ENCODE assay signal across 13 cellular contexts in the genomic region with DNA sequence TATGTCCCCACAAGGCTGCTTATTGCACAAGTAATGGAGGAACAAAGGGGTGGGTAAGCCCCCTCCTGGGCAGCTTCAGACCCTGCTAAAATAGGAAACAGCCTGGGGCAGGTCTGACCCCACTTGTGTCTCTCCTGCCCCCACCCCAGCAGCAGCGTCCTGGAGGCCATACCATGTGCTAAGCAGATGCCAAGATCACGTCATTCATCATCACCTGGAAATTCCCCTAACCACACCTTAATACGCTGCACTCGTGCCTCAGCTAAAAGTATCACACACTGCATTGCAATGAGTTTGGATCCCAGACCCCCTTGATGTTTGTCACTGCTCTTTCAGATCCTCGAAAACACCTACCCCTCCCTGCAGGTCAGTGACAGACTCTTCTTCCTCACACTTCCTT. TPM values are rescaled to one million over a fixed set of nuclear protein-coding genes. Genes with fewer than 3 reads are reported as not detected.
DNase-seq lines count a peak whose midpoint lies in the region; ATAC-seq and TF ChIP-seq lines count a peak whose summit lies in the region.
"Had no signal": no experiment of that assay in that cellular context is flagged by ENCODE, and none has a peak within 500 bp of the region (broad histone marks: within the 10 kb centered on the region; RNA-seq: fewer than 3 reads in every experiment).

No MANE protein-coding gene starts in this region.

- H3K4me1 Mint-ChIP-seq in activated naive CD4-positive, alpha-beta T cell treated with anti-CD3 and anti-CD28 coated beads for 36 hours (ENCODE audit: low read depth): peaks cover 10% of the 10 kb centered on the region
- peaks cover 7 to 11% (median 10%) of the 10 kb centered on the region in 3 donors for H3K4me1 Mint-ChIP-seq in IgD-negative memory B cell
- H3K4me1 Mint-ChIP-seq in central memory CD8-positive, alpha-beta T cell: peaks cover 11% of the 10 kb centered on the region
- peaks cover 19% of the 10 kb centered on the region for H3K4me1 Mint-ChIP-seq in stimulated activated naive CD8-positive, alpha-beta T cell treated with anti-CD3 and anti-CD28 coated beads, Interleukin-15, Interleukin-2, amounts not matched to agents 100 ng/mL and 50 ng/mL, for 24 hours (ENCODE audit: low read depth)

- intact Hi-C loops in activated naive CD4-positive, alpha-beta T cell treated with anti-CD3 and anti-CD28 coated beads for 36 hours (cut with micrococcal nuclease): loop anchor here (2.0 kb wide), 1 partner anchor 22 kb away; no protein-coding TSS in a partner anchor
- intact Hi-C loops in cardiac septum (cut with DNase I): no loop called here

- no peak for TF ChIP-seq EP300 in suprapubic skin (IDR thresholded peaks at IDR 0.05)

- no peaks in the 10 kb centered on the region for H3K36me3 Mint-ChIP-seq in activated naive CD4-positive, alpha-beta T cell treated with anti-CD3 and anti-CD28 coated beads for 36 hours (ENCODE audit: low read depth)
- no peaks in the 10 kb centered on the region for H3K36me3 Mint-ChIP-seq in IgD-negative memory B cell
- no peaks in the 10 kb centered on the region for H3K36me3 Mint-ChIP-seq in central memory CD8-positive, alpha-beta T cell (ENCODE audit: insufficient read depth)
- no peaks in the 10 kb centered on the region for H3K36me3 Mint-ChIP-seq in stimulated activated naive CD8-positive, alpha-beta T cell treated with anti-CD3 and anti-CD28 coated beads, Interleukin-15, Interleukin-2, amounts not matched to agents 100 ng/mL and 50 ng/mL, for 24 hours (ENCODE audit: low read depth)

- WGBS in suprapubic skin: 6% methylated on average over 5 of the region's 5 CpGs

- peaks cover 8% of the 10 kb centered on the region for H3K27me3 ChIP-seq in suprapubic skin

- H3K27ac Mint-ChIP-seq in activated naive CD4-positive, alpha-beta T cell treated with anti-CD3 and anti-CD28 coated beads for 36 hours: no peak overlapping the region
- H3K27ac Mint-ChIP-seq in IgD-negative memory B cell: peak overlapping the region; percentile 76 to 80 (median 78)
- H3K27ac Mint-ChIP-seq in central memory CD8-positive, alpha-beta T cell (ENCODE audit: low read depth): no peak overlapping the region
- peak overlapping the region; percentile 18 for H3K27ac Mint-ChIP-seq in stimulated activated naive CD8-positive, alpha-beta T cell treated with anti-CD3 and anti-CD28 coated beads, Interleukin-15, Interleukin-2, amounts not matched to agents 100 ng/mL and 50 ng/mL, for 24 hours

- no peak for TF ChIP-seq CTCF in suprapubic skin (IDR thresholded peaks at IDR 0.05)

- no peaks in the 10 kb centered on the region for H3K27me3 Mint-ChIP-seq in activated naive CD4-positive, alpha-beta T cell treated with anti-CD3 and anti-CD28 coated beads for 36 hours (ENCODE audit: low read depth)
- H3K27me3 Mint-ChIP-seq in IgD-negative memory B cell: peaks cover 10% of the 10 kb centered on the region
- peaks cover 7% of the 10 kb centered on the region for H3K27me3 Mint-ChIP-seq in central memory CD8-positive, alpha-beta T cell
- peaks cover 9% of the 10 kb centered on the region for H3K27me3 Mint-ChIP-seq in stimulated activated naive CD8-positive, alpha-beta T cell treated with anti-CD3 and anti-CD28 coated beads, Interleukin-15, Interleukin-2, amounts not matched to agents 100 ng/mL and 50 ng/mL, for 24 hours

- H3K4me3 Mint-ChIP-seq in activated naive CD4-positive, alpha-beta T cell treated with anti-CD3 and anti-CD28 coated beads for 36 hours: no peak overlapping the region
- H3K4me3 Mint-ChIP-seq in IgD-negative memory B cell: peak overlapping the region in 2 of 4 donors; percentile 60 to 78
- H3K4me3 Mint-ChIP-seq in central memory CD8-positive, alpha-beta T cell: no peak overlapping the region
- no peak overlapping the region for H3K4me3 Mint-ChIP-seq in stimulated activated naive CD8-positive, alpha-beta T cell treated with anti-CD3 and anti-CD28 coated beads, Interleukin-15, Interleukin-2, amounts not matched to agents 100 ng/mL and 50 ng/mL, for 24 hours

- no peaks in the 10 kb centered on the region for H3K4me1 ChIP-seq in suprapubic skin

- no peak for TF ChIP-seq POLR2A in suprapubic skin (IDR thresholded peaks at IDR 0.05)

- H3K9me3 Mint-ChIP-seq in activated naive CD4-positive, alpha-beta T cell treated with anti-CD3 and anti-CD28 coated beads for 36 hours: no peaks in the 10 kb centered on the region
- peaks cover 0 to 4% (median 3%) of the 10 kb centered on the region in 3 donors for H3K9me3 Mint-ChIP-seq in IgD-negative memory B cell
- H3K9me3 Mint-ChIP-seq in central memory CD8-positive, alpha-beta T cell: no peaks in the 10 kb centered on the region
- no peaks in the 10 kb centered on the region for H3K9me3 Mint-ChIP-seq in stimulated activated naive CD8-positive, alpha-beta T cell treated with anti-CD3 and anti-CD28 coated beads, Interleukin-15, Interleukin-2, amounts not matched to agents 100 ng/mL and 50 ng/mL, for 24 hours

- DNase-seq in activated naive CD4-positive, alpha-beta T cell treated with anti-CD3 and anti-CD28 coated beads for 36 hours: peak; percentile 53
- DNase-seq in activated naive CD4-positive, alpha-beta T cell treated with anti-CD3 and anti-CD28 coated beads, Interleukin-2, amount 50 U/mL, for 16 hours: no peak
- DNase-seq in central memory CD8-positive, alpha-beta T cell (ENCODE audit: low spot score in 2 of 2): peak in 1 of 2 donors; percentile 10
- DNase-seq in NCI-H345 (lab: John Stamatoyannopoulos, UW) (no peak), cardiac septum (ENCODE audit: low spot score) (no peak), suprapubic skin (ENCODE audit: low spot score in 2 of 2) (no peak)
- DNase-seq: NCI-H1048 had no signal

- H3K9me3 ChIP-seq in suprapubic skin: no peaks in the 10 kb centered on the region

- CTCF ChIA-PET in activated naive CD4-positive, alpha-beta T cell treated with anti-CD3 and anti-CD28 coated beads for 36 hours (lab: Charles Lee): interaction anchor here (1.5 kb wide), 1 partner anchor 40 kb away, joined by 4 read pairs; no protein-coding TSS in a partner anchor

- H3K4me3 ChIP-seq in suprapubic skin: no peak overlapping the region
- H3K4me3 ChIP-seq: SK-N-MC had no signal

- no peaks in the 10 kb centered on the region for H3K36me3 ChIP-seq in suprapubic skin

- ATAC-seq in central memory CD8-positive, alpha-beta T cell (replicated peaks; ENCODE audit: extremely low read depth, poor library complexity, severe bottlenecking): peak; percentile 88

- no peak overlapping the region for H3K27ac ChIP-seq in suprapubic skin
- H3K27ac ChIP-seq: SK-N-MC had no signal

RNA-seq across cellular contexts. Expression of a gene that starts 27.8 kb away (rescaled TPM):
- not detected for total RNA-seq in activated naive CD4-positive, alpha-beta T cell treated with anti-CD3 and anti-CD28 coated beads for 36 hours
- polyA plus RNA-seq in IgD-negative memory B cell: not detected
- total RNA-seq in cardiac septum (not detected), suprapubic skin (not detected)
- total RNA-seq: astrocyte, G401, mononuclear cell had no signal

RNA-seq across cellular contexts. Expression of a gene that starts 57.6 kb away (rescaled TPM):
- total RNA-seq in activated naive CD4-positive, alpha-beta T cell treated with anti-CD3 and anti-CD28 coated beads for 36 hours: not detected
- not detected for polyA plus RNA-seq in IgD-negative memory B cell
- total RNA-seq in cardiac septum (0.27 TPM), suprapubic skin (not detected)
- total RNA-seq: astrocyte, mononuclear cell had no signal

Comparison
In these comparisons a context has a peak if more than half of its experiments do, and no peak if none do; other contexts are left out.
1. H3K27ac Mint-ChIP-seq: peak in IgD-negative memory B cell (3 of 3) and stimulated activated naive CD8-positive, alpha-beta T cell treated with anti-CD3 and anti-CD28 coated beads, Interleukin-15, Interleukin-2, amounts not matched to agents 100 ng/mL and 50 ng/mL, for 24 hours (single experiment); none in activated naive CD4-positive, alpha-beta T cell treated with anti-CD3 and anti-CD28 coated beads for 36 hours (single experiment) and central memory CD8-positive, alpha-beta T cell (single experiment).